10 cellular contexts compared by ENCODE assay signal in the genomic region with DNA sequence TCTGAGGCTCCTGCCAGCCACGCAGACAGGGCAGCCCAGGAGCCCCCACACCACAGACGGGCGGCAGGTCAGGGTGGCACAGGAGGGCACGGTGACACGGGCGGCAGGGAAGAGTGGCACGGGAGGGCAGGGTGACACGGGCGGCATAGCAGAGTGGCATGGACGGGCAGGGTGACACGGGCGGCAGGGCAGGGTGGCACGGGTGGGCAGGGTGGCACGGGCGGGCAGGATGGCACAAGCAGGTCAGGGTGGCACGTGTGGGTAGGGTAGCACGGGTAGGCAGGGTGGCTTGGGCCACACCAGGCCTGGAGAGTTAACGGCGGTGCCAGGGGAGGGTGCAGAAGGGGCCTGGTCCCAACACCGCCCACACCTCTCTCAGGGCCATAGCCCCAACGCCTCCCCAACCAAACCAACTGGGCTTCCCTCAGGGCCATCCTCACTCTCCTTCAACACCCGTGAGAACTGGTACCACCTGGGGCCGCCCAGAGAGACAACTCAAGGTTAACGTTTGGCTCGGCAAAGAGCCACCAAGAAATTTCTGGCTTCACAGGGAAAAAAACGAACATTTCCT. TPM values are rescaled to one million over a fixed set of nuclear protein-coding genes. Genes with fewer than 3 reads are reported as not detected.
A peak's percentile ranks its signal among the peaks of the same experiment; 100 is the strongest.
DNase-seq lines count a peak whose midpoint lies in the region; ATAC-seq and TF ChIP-seq lines count a peak whose summit lies in the region.
"Had no signal": no experiment of that assay in that cellular context is flagged by ENCODE, and none has a peak within 500 bp of the region (broad histone marks: within the 10 kb centered on the region; RNA-seq: fewer than 3 reads in every experiment).

No MANE protein-coding gene starts in this region.

- H3K27me3 ChIP-seq in hepatocyte = no peaks in the 10 kb centered on the region

- peaks cover 28% of the 10 kb centered on the region for H3K4me1 Mint-ChIP-seq in T-helper 1 cell treated with Interleukin-12 subunit alpha and Interleukin-12 subunit beta and Interleukin-4 antibody, amounts not matched to agents 30 μg/mL and 1 μg/mL, for 36 hours (ENCODE audit: low read depth)
- peaks cover 60% of the 10 kb centered on the region for H3K4me1 Mint-ChIP-seq in activated T-cell treated with anti-CD3 and anti-CD28 coated beads, Interleukin-2, amount 50 U/mL, for 4 hours (ENCODE audit: low read depth)
- peaks cover 67% of the 10 kb centered on the region for H3K4me1 Mint-ChIP-seq in stimulated activated naive CD8-positive, alpha-beta T cell treated with anti-CD3 and anti-CD28 coated beads, Interleukin-15, amount 100 ng/mL, for 72 hours

- H3K4me3 Mint-ChIP-seq in T-helper 1 cell treated with Interleukin-12 subunit alpha and Interleukin-12 subunit beta and Interleukin-4 antibody, amounts not matched to agents 30 μg/mL and 1 μg/mL, for 36 hours = peak overlapping the region; percentile 17
- peak overlapping the region; percentile 89 for H3K4me3 Mint-ChIP-seq in activated T-cell treated with anti-CD3 and anti-CD28 coated beads, Interleukin-2, amount 50 U/mL, for 4 hours
- H3K4me3 Mint-ChIP-seq in stimulated activated naive CD8-positive, alpha-beta T cell treated with anti-CD3 and anti-CD28 coated beads, Interleukin-15, amount 100 ng/mL, for 72 hours = peak overlapping the region; percentile 91 to 97

- H3K4me2 ChIP-seq in hepatocyte = peak overlapping the region; percentile 100

- H3K9me3 ChIP-seq in hepatocyte (ENCODE audit: low read depth) = no peaks in the 10 kb centered on the region

- WGBS in hepatocyte (ENCODE audit: low lambda C conversion rate, missing lambda C conversion rate) = 94% methylated on average over 17 of the region's 26 CpGs

- H2AFZ ChIP-seq in hepatocyte = no peak overlapping the region

- peaks cover 75% of the 10 kb centered on the region for H4K20me1 ChIP-seq in hepatocyte (ENCODE audit: insufficient read depth, poor library complexity, severe bottlenecking)

- H3K27ac Mint-ChIP-seq in T-helper 1 cell treated with Interleukin-12 subunit alpha and Interleukin-12 subunit beta and Interleukin-4 antibody, amounts not matched to agents 30 μg/mL and 1 μg/mL, for 36 hours = peak overlapping the region; percentile 49
- peak overlapping the region; percentile 83 to 92 for H3K27ac Mint-ChIP-seq in stimulated activated naive CD8-positive, alpha-beta T cell treated with anti-CD3 and anti-CD28 coated beads, Interleukin-15, amount 100 ng/mL, for 72 hours

- H3K36me3 ChIP-seq in hepatocyte (replicated peaks; ENCODE audit: insufficient read depth, low read depth) = no peaks in the 10 kb centered on the region

- no peaks in the 10 kb centered on the region for H3K9me3 Mint-ChIP-seq in T-helper 1 cell treated with Interleukin-12 subunit alpha and Interleukin-12 subunit beta and Interleukin-4 antibody, amounts not matched to agents 30 μg/mL and 1 μg/mL, for 36 hours
- H3K9me3 Mint-ChIP-seq in activated T-cell treated with anti-CD3 and anti-CD28 coated beads, Interleukin-2, amount 50 U/mL, for 4 hours = no peaks in the 10 kb centered on the region
- H3K9me3 Mint-ChIP-seq in stimulated activated naive CD8-positive, alpha-beta T cell treated with anti-CD3 and anti-CD28 coated beads, Interleukin-15, amount 100 ng/mL, for 72 hours = no peaks in the 10 kb centered on the region

- no peaks in the 10 kb centered on the region for H3K9me2 ChIP-seq in hepatocyte (replicated peaks; ENCODE audit: insufficient read depth)

- H3K4me1 ChIP-seq in hepatocyte (ENCODE audit: insufficient read depth) = peaks cover 34% of the 10 kb centered on the region

- ATAC-seq in activated T-cell treated with anti-CD3 and anti-CD28 coated beads, Interleukin-2, amount 50 U/mL, for 4 hours = no peak
- no peak for ATAC-seq in stimulated activated naive CD8-positive, alpha-beta T cell treated with anti-CD3 and anti-CD28 coated beads, Interleukin-15, amount 100 ng/mL, for 72 hours

- peaks cover 85% of the 10 kb centered on the region for H3K79me2 ChIP-seq in hepatocyte

- DNase-seq in T-helper 1 cell (no peak), hepatocyte (ENCODE audit: low spot score) (peak; percentile 5), NCI-H2029 treated with DMSO at 0.1 percent for 48 hours (lab: John Stamatoyannopoulos, UW) (no peak), DMS114 treated with DMSO at 0.1 percent for 48 hours (lab: John Stamatoyannopoulos, UW; ENCODE audit: unreplicated experiment) (no peak)
- no peak for DNase-seq in activated T-cell treated with anti-CD3 and anti-CD28 coated beads, Interleukin-2, amount 50 U/mL, for 4 hours
- no peak for DNase-seq in stimulated activated naive CD8-positive, alpha-beta T cell treated with anti-CD3 and anti-CD28 coated beads, Interleukin-15, amount 100 ng/mL, for 72 hours
- DNase-seq in activated CD8-positive, alpha-beta memory T cell treated with anti-CD3 and anti-CD28 coated beads for 24 hours = no peak
- DNase-seq: NCI-H1436 had no signal

- peaks cover 18% of the 10 kb centered on the region for H3K36me3 Mint-ChIP-seq in T-helper 1 cell treated with Interleukin-12 subunit alpha and Interleukin-12 subunit beta and Interleukin-4 antibody, amounts not matched to agents 30 μg/mL and 1 μg/mL, for 36 hours (ENCODE audit: low read depth)
- H3K36me3 Mint-ChIP-seq in activated T-cell treated with anti-CD3 and anti-CD28 coated beads, Interleukin-2, amount 50 U/mL, for 4 hours (ENCODE audit: insufficient read depth) = peaks cover 2% of the 10 kb centered on the region

- H3K27ac ChIP-seq in hepatocyte = no peak overlapping the region

- TF ChIP-seq CTCF in hepatocyte (IDR thresholded peaks at IDR 0.05; ENCODE audit: poor library complexity) = no peak

- no peaks in the 10 kb centered on the region for H3K27me3 Mint-ChIP-seq in T-helper 1 cell treated with Interleukin-12 subunit alpha and Interleukin-12 subunit beta and Interleukin-4 antibody, amounts not matched to agents 30 μg/mL and 1 μg/mL, for 36 hours (ENCODE audit: low read depth)
- no peaks in the 10 kb centered on the region for H3K27me3 Mint-ChIP-seq in activated T-cell treated with anti-CD3 and anti-CD28 coated beads, Interleukin-2, amount 50 U/mL, for 4 hours (ENCODE audit: low read depth)
- no peaks in the 10 kb centered on the region for H3K27me3 Mint-ChIP-seq in stimulated activated naive CD8-positive, alpha-beta T cell treated with anti-CD3 and anti-CD28 coated beads, Interleukin-15, amount 100 ng/mL, for 72 hours

- no peak overlapping the region for H3K4me3 ChIP-seq in hepatocyte
- H3K4me3 ChIP-seq: smooth muscle cell had no signal

RNA-seq across cellular contexts. Expression of a gene that starts 3.4 kb away (rescaled TPM):
- total RNA-seq in activated T-cell treated with anti-CD3 and anti-CD28 coated beads, Interleukin-2, amount 50 U/mL, for 4 hours = 100 to 1,000 TPM; 166 to 186 (median 177) TPM
- total RNA-seq in hepatocyte = 129 and 169 TPM in 2 replicates
- 147 and 179 TPM in 2 replicates for polyA plus RNA-seq in hepatocyte

RNA-seq across cellular contexts. Expression of a gene that starts 44.1 kb away (rescaled TPM):
- 10 to 100 TPM; 61.9 to 66.9 (median 65.3) TPM for total RNA-seq in activated T-cell treated with anti-CD3 and anti-CD28 coated beads, Interleukin-2, amount 50 U/mL, for 4 hours
- total RNA-seq in hepatocyte = 63.8 and 66.6 TPM in 2 replicates
- polyA plus RNA-seq in hepatocyte = 69.6 and 73.2 TPM in 2 replicates

Comparison
In these comparisons a context has a peak if more than half of its experiments do, and no peak if none do; other contexts are left out.
1. H3K4me3 Mint-ChIP-seq: peak in every context shown above with its lines; median percentile 94 in stimulated activated naive CD8-positive, alpha-beta T cell treated with anti-CD3 and anti-CD28 coated beads, Interleukin-15, amount 100 ng/mL, for 72 hours; 89 in activated T-cell treated with anti-CD3 and anti-CD28 coated beads, Interleukin-2, amount 50 U/mL, for 4 hours; 17 in T-helper 1 cell treated with Interleukin-12 subunit alpha and Interleukin-12 subunit beta and Interleukin-4 antibody, amounts not matched to agents 30 μg/mL and 1 μg/mL, for 36 hours.